26 cellular contexts compared by ENCODE assay signal in the genomic region with DNA sequence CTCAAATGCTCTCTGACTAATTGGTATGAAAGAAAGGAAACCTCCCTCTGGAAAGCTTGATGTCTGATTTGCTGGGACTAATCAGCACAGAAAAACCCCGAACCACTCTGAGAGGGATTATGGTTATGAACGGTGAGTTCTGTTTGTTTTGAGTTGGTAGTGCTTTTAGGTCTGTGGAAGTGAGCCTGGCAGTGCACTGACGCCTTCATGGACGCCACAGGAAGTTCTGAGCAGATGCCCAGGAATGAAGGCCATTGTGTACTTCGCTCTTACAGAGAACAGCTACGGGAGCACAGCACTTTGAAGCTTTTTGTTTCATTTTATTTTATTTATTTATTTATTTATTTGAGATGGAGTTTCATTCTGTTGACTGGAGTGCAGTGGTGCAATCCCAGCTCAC.
"Had no signal": no experiment of that assay in that cellular context is flagged by ENCODE, and none has a peak within 500 bp of the region (broad histone marks: within the 10 kb centered on the region; RNA-seq: fewer than 3 reads in every experiment).

No MANE protein-coding gene starts in this region.

- FAIRE-seq: islet of Langerhans, kidney, urothelium cell line had no signal

- H3K36me3 ChIP-seq: left lung, lower lobe of right lung, ovary, prostate gland, suprapubic skin, thoracic aorta, tibial artery, upper lobe of right lung had no signal

- H3K27me3 ChIP-seq: left lung, ovary, suprapubic skin, tibial artery, upper lobe of right lung had no signal

- H3K36me3 Mint-ChIP-seq: immature natural killer cell; mesothelial cell of epicardium; naive B cell; natural killer cell; stimulated activated effector memory CD8-positive, alpha-beta T cell treated with anti-CD3 and anti-CD28 coated beads, Interleukin-12 subunit alpha, Interleukin-12 subunit beta, amount 100 ng/mL, for 72 hours had no signal

- H3K4me3 Mint-ChIP-seq: immature natural killer cell; mesothelial cell of epicardium; naive B cell; natural killer cell; nephron progenitor cell; stimulated activated effector memory CD8-positive, alpha-beta T cell treated with anti-CD3 and anti-CD28 coated beads, Interleukin-12 subunit alpha, Interleukin-12 subunit beta, amount 100 ng/mL, for 72 hours; stimulated activated naive CD8-positive, alpha-beta T cell treated with anti-CD3 and anti-CD28 coated beads, Interleukin-15, Interleukin-2, amounts not matched to agents 100 ng/mL and 50 ng/mL, for 24 hours had no signal

- H3K9me3 ChIP-seq: left lung, lower lobe of right lung, ovary, prostate gland, suprapubic skin, thoracic aorta, tibial artery, upper lobe of right lung had no signal

- H3K4me1 Mint-ChIP-seq: immature natural killer cell; mesothelial cell of epicardium; naive B cell; natural killer cell; stimulated activated effector memory CD8-positive, alpha-beta T cell treated with anti-CD3 and anti-CD28 coated beads, Interleukin-12 subunit alpha, Interleukin-12 subunit beta, amount 100 ng/mL, for 72 hours had no signal

- H3K27ac ChIP-seq: left lung, lower lobe of right lung, ovary, prostate gland, skin epidermis, suprapubic skin, thoracic aorta, tibial artery, upper lobe of right lung had no signal

- H3K9me3 Mint-ChIP-seq: immature natural killer cell, natural killer cell had no signal

- DNase-seq: immature natural killer cell; kidney; left colon; left lung; lower lobe of right lung; mammary epithelial cell; mesendoderm; naive B cell; natural killer cell; nephron progenitor cell; ovary; right cardiac atrium; stimulated activated CD4-positive, alpha-beta T cell treated with anti-CD3 and anti-CD28 coated beads, Interleukin-4, amount 100 ng/mL, for 24 hours; stimulated activated naive CD4-positive, alpha-beta T cell; tibial artery; trophoblast cell; upper lobe of right lung had no signal

- H3K27me3 Mint-ChIP-seq: naive B cell; stimulated activated naive CD8-positive, alpha-beta T cell treated with anti-CD3 and anti-CD28 coated beads, Interleukin-15, Interleukin-2, amounts not matched to agents 100 ng/mL and 50 ng/mL, for 24 hours had no signal

- H3K27ac Mint-ChIP-seq: immature natural killer cell; mesothelial cell of epicardium; naive B cell; natural killer cell; nephron progenitor cell; stimulated activated effector memory CD8-positive, alpha-beta T cell treated with anti-CD3 and anti-CD28 coated beads, Interleukin-12 subunit alpha, Interleukin-12 subunit beta, amount 100 ng/mL, for 72 hours; stimulated activated naive CD8-positive, alpha-beta T cell treated with anti-CD3 and anti-CD28 coated beads, Interleukin-15, Interleukin-2, amounts not matched to agents 100 ng/mL and 50 ng/mL, for 24 hours had no signal

- H3K4me3 ChIP-seq: left lung, lower lobe of right lung, ovary, prostate gland, skin epidermis, suprapubic skin, thoracic aorta, tibial artery, upper lobe of right lung had no signal

- H3K4me1 ChIP-seq: left lung, lower lobe of right lung, prostate gland, suprapubic skin, tibial artery, upper lobe of right lung had no signal
